In genomic region chr7:128838109-128838779, GRCh38 we compare ENCODE assay signal across 2 cellular contexts.
TF ChIP-seq lines count a peak whose summit lies in the region.

No MANE protein-coding gene starts in this region.

TF ChIP-seq in IMR-90, 13 proteins besides CTCF, POLR2A, EP300 and RAD21:
- TF ChIP-seq, protein P1, sequence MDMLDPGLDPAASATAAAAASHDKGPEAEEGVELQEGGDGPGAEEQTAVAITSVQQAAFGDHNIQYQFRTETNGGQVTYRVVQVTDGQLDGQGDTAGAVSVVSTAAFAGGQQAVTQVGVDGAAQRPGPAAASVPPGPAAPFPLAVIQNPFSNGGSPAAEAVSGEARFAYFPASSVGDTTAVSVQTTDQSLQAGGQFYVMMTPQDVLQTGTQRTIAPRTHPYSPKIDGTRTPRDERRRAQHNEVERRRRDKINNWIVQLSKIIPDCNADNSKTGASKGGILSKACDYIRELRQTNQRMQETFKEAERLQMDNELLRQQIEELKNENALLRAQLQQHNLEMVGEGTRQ (IDR thresholded peaks at IDR 0.05; ENCODE audit: low read depth, low read length): no peak
- TF ChIP-seq CHD1 (IDR thresholded peaks at IDR 0.05; ENCODE audit: low read depth, low read length) (no peak), CEBPB (IDR thresholded peaks at IDR 0.05; ENCODE audit: low read depth, low read length) (no peak), MAZ (IDR thresholded peaks at IDR 0.05; ENCODE audit: borderline replicate concordance, low read depth, low read length) (no peak), BHLHE40 (IDR thresholded peaks at IDR 0.05; ENCODE audit: low read depth, low read length) (no peak), NFE2L2 (IDR thresholded peaks at IDR 0.05; ENCODE audit: low read depth, low read length) (no peak), SMC3 (IDR thresholded peaks at IDR 0.05; ENCODE audit: low read depth, low read length) (no peak), RFX5 (IDR thresholded peaks at IDR 0.05; ENCODE audit: low read depth, low read length) (no peak), MAFK (IDR thresholded peaks at IDR 0.05; ENCODE audit: low read depth, low read length) (no peak), FOS (IDR thresholded peaks at IDR 0.05; ENCODE audit: low read depth, low read length) (no peak), MXI1 (IDR thresholded peaks at IDR 0.05; ENCODE audit: borderline replicate concordance, low read depth, low read length) (no peak), RCOR1 (IDR thresholded peaks at IDR 0.05; ENCODE audit: insufficient replicate concordance, low read length) (no peak), ELK1 (IDR thresholded peaks at IDR 0.05; ENCODE audit: borderline replicate concordance, low read depth, low read length) (no peak)

TF ChIP-seq in HepG2, 621 proteins besides CTCF, POLR2A, EP300 and RAD21:
- TF ChIP-seq ZSCAN25 (CRISPR knock-in tag; IDR thresholded peaks at IDR 0.05): no peak
- TF ChIP-seq ZNF567 (CRISPR knock-in tag; IDR thresholded peaks at IDR 0.05; ENCODE audit: borderline replicate concordance): no peak
- TF ChIP-seq NR2F6 (IDR thresholded peaks at IDR 0.05): peak; percentile 41; the same call in 1 of the 2 replicates
- no peak for TF ChIP-seq NR2F6 (CRISPR knock-in tag; IDR thresholded peaks at IDR 0.05)
- TF ChIP-seq NR2C2 (CRISPR knock-in tag; IDR thresholded peaks at IDR 0.05; ENCODE audit: borderline replicate concordance): 0 out of 2 replicates have a peak, but pooled peaks have one; percentile 46
- TF ChIP-seq ZNF784 (CRISPR knock-in tag; IDR thresholded peaks at IDR 0.05; ENCODE audit: borderline replicate concordance): no peak
- TF ChIP-seq EZH2 (conservative IDR thresholded peaks at IDR 0.05; ENCODE audit: low read depth, low read length): no peak
- TF ChIP-seq MEF2D (CRISPR knock-in tag; IDR thresholded peaks at IDR 0.05): no peak
- TF ChIP-seq ZNF572 (CRISPR knock-in tag; IDR thresholded peaks at IDR 0.05): no peak
TF ChIP-seq in HepG2: peak in this region for 2.
